In the genomic region with DNA sequence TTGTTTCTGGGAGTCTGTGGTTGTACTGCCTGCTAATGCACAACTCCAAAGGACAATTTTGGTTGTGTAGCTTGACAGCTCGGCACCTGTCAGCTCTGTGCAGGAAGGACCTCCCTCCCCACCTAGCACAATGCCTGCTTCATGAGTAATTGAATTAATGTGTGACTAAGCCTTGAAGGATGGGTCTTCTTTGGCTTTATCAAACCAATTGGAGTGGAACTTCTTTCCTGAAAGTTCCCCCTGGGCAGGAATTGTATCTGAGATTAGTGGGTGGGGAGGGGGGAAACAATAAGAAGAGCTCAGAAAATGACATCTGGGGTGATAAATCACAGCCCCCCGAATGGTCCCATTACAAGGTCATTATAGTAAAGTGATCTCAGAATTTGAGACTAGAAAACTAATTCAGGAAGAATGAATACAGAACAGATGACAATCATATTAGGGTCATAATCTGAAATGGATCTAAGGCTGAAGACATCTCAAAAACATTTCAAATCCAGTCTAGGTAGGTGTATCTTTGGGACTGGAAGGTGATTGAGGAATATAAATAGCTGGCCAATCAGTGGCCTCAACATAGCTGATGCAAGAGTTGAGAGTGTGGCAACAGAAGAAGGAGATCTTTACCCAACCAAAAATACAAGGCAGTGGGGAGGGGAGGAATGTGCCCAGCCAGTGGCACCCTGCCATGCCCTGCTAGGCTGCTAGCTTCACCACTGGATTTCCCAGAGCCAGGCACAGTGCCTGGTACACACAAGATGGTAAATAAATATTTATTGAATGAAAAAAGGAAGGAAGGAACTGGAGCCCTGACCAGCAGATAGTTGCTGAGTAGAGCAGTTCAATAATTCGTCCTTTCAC, we compare ENCODE assay signal across 7 cellular contexts. TPM values are rescaled to one million over a fixed set of nuclear protein-coding genes. Genes with fewer than 3 reads are reported as not detected.
DNase-seq lines count a peak whose midpoint lies in the region; FAIRE-seq and TF ChIP-seq lines count a peak whose summit lies in the region.

No MANE protein-coding gene starts in this region.

- POLR2A ChIA-PET in H1 (lab: Charles Lee; ENCODE audit: partially characterized antibody) = interaction anchor here (0.8 to 12.3 kb wide), 24 partner anchors 10 to 399 kb away, joined by 3 to 296 read pairs (median 6); a partner anchor contains a TSS

- peak overlapping the region; percentile 67 for H3K27ac ChIP-seq in KMS-11
- H3K27ac ChIP-seq in H1 (ENCODE audit: low read depth, low read length) = no peak overlapping the region
- H3K27ac ChIP-seq in mucosa of rectum (ENCODE audit: low read depth in 2 of 2, low read length in 2 of 2) = peak overlapping the region; percentile 81 to 84

- H4K5ac ChIP-seq in H1 (ENCODE audit: insufficient read length, low read depth, low read length) = peak overlapping the region; percentile 57

- TF ChIP-seq RAD21 in H1 (IDR thresholded peaks at IDR 0.05 in 1 of 2, conservative IDR thresholded peaks at IDR 0.05 in 1 of 2; ENCODE audit: low read depth in 2 of 2, low read length in 2 of 2) = no peak

- no peaks in the 10 kb centered on the region for H3K23me2 ChIP-seq in H1 (ENCODE audit: low read depth, low read length)

- no peaks in the 10 kb centered on the region for H3K79me1 ChIP-seq in H1 (ENCODE audit: low read depth, low read length)

- DNase-seq in ELF-1 (ENCODE audit: low read depth, low spot score) (peak; percentile 19), SW480 (ENCODE audit: low spot score) (peak; percentile 93), H1 (ENCODE audit: low read depth in 1 of 2, low spot score in 2 of 2) (no peak), HuH-7 (ENCODE audit: low spot score) (no peak), globus pallidus (ENCODE audit: low spot score) (no peak)

- no peaks in the 10 kb centered on the region for H3K79me2 ChIP-seq in KMS-11 (ENCODE audit: insufficient read depth, low read depth)
- H3K79me2 ChIP-seq in H1 (ENCODE audit: control insufficient read depth in 1 of 2, insufficient read depth in 2 of 2, low read length in 2 of 2) = no peaks in the 10 kb centered on the region

- 77% methylated on average over 3 of the region's 3 CpGs; no CpG with 5 or more reads in 1 of the 2 experiments for WGBS in H1 (ENCODE audit: extremely low coverage in 1 of 2, insufficient coverage in 1 of 2, insufficient read length in 1 of 2, insufficient replicate concordance in 2 of 2, low coverage in 1 of 2, low lambda C conversion rate in 2 of 2, missing lambda C conversion rate in 1 of 2), 2 experiments

- no peak overlapping the region for H4K8ac ChIP-seq in H1 (ENCODE audit: extremely low read depth, insufficient read depth, low read length)

- H4K91ac ChIP-seq in H1 (replicated peaks; ENCODE audit: insufficient read length, low read length) = peak overlapping the region; percentile 8

- no peak overlapping the region for H2BK120ac ChIP-seq in H1 (replicated peaks; ENCODE audit: low read depth, low read length)

- H3K4me3 ChIP-seq in KMS-11 (IDR thresholded peaks at IDR 0.05; ENCODE audit: insufficient read depth, low read depth, low read length) (peak overlapping the region; percentile 46), H1 (ENCODE audit: extremely low read depth in 1 of 4, insufficient read depth in 2 of 4, low read depth in 3 of 4, low read length in 4 of 4) (peak overlapping the region in 1 of 4 experiments; percentile 31; a peak in 3 of 8 replicates), mucosa of rectum (ENCODE audit: low read length in 2 of 2) (peak overlapping the region; percentile 20 to 43)

- FAIRE-seq in H1 (lab: Jason Lieb, UNC) = no peak

- H3K23ac ChIP-seq in H1 (ENCODE audit: insufficient read length) = no peak overlapping the region

- H3K4me2 ChIP-seq in KMS-11 = peak overlapping the region; percentile 66
- H3K4me2 ChIP-seq in H1 (ENCODE audit: insufficient read depth in 1 of 2, low read depth in 2 of 2, low read length in 2 of 2) = peak overlapping the region in 1 of 2 experiments; percentile 37; a peak in 2 of 4 replicates

- H2AK5ac ChIP-seq in H1 (ENCODE audit: low read depth, low read length) = peak overlapping the region; percentile 67; the same call in 1 of the 2 replicates

- H3K4me1 ChIP-seq in KMS-11 (ENCODE audit: low read depth, poor library complexity, severe bottlenecking) (peaks cover 59% of the 10 kb centered on the region), H1 (replicated peaks in 1 of 4; ENCODE audit: control insufficient read depth in 3 of 4, insufficient read depth in 4 of 4, low read length in 3 of 4) (peaks cover 6 to 19% (median 10%) of the 10 kb centered on the region in 4 experiments; a peak in 6 of 7 replicates), mucosa of rectum (ENCODE audit: control insufficient read depth in 2 of 2, insufficient read depth in 2 of 2, low read length in 2 of 2) (peaks cover 33 to 39% of the 10 kb centered on the region in 2 donors)

- TF ChIP-seq POLR2A in H1 (IDR thresholded peaks at IDR 0.05; ENCODE audit: control extremely low read depth in 1 of 2, low read depth in 2 of 2, low read length in 2 of 2) = no peak

- H2BK5ac ChIP-seq in H1 (ENCODE audit: low read depth, low read length) = peak overlapping the region; percentile 84

- H3K18ac ChIP-seq in H1 (ENCODE audit: extremely low read depth, low read length) = peak overlapping the region; percentile 75; the same call in 1 of the 2 replicates

- no peak for TF ChIP-seq EP300 in H1 (IDR thresholded peaks at IDR 0.05; ENCODE audit: borderline replicate concordance in 1 of 2, low read depth in 2 of 2, low read length in 2 of 2)

- peak overlapping the region; percentile 72 for H2BK12ac ChIP-seq in H1 (ENCODE audit: low read depth, low read length)

- H2AFZ ChIP-seq in KMS-11 (ENCODE audit: low read depth) (peak overlapping the region; percentile 50), H1 (ENCODE audit: low read length) (no peak overlapping the region)

- H3K9me3 ChIP-seq in H1 (ENCODE audit: insufficient read depth in 2 of 2, low read depth in 1 of 2, low read length in 1 of 2) (no peaks in the 10 kb centered on the region), mucosa of rectum (ENCODE audit: control insufficient read depth in 2 of 2, low read length in 2 of 2) (no peaks in the 10 kb centered on the region)

- H3K56ac ChIP-seq in H1 (replicated peaks; ENCODE audit: insufficient read length, low read depth, low read length) = no peak overlapping the region

- no peaks in the 10 kb centered on the region for H4K20me1 ChIP-seq in KMS-11 (ENCODE audit: insufficient read depth)
- no peaks in the 10 kb centered on the region for H4K20me1 ChIP-seq in H1 (replicated peaks in 1 of 2; ENCODE audit: control insufficient read depth in 1 of 2, insufficient read depth in 2 of 2, low read length in 2 of 2)

- CTCF ChIA-PET in H1 (lab: Charles Lee; ENCODE audit: partially characterized antibody) = interaction anchor here (0.5 to 5.0 kb wide), 52 partner anchors 9 to 389 kb away, joined by 3 to 61 read pairs (median 4); a partner anchor contains a TSS

- 0 out of 2 replicates have a peak overlapping the region, but pooled peaks have one; percentile 62 for H2BK20ac ChIP-seq in H1 (ENCODE audit: low read length)

- H3K36me3 ChIP-seq in KMS-11 (ENCODE audit: insufficient read depth) (no peaks in the 10 kb centered on the region; the same call in 1 of the 2 replicates), H1 (ENCODE audit: control insufficient read depth in 2 of 4, insufficient read depth in 4 of 4, low read length in 3 of 4) (no peaks in the 10 kb centered on the region), mucosa of rectum (ENCODE audit: control insufficient read depth in 2 of 2, insufficient read depth in 2 of 2, low read length in 2 of 2) (no peaks in the 10 kb centered on the region)

- H3K9ac ChIP-seq in KMS-11 (peak overlapping the region; percentile 54), H1 (replicated peaks in 1 of 4; ENCODE audit: extremely low read depth in 1 of 4, low read depth in 3 of 4, low read length in 3 of 4) (peak overlapping the region in 2 of 4 experiments; percentile 51 to 52; a peak in 4 of 7 replicates), mucosa of rectum (ENCODE audit: low read depth in 1 of 2, low read length in 2 of 2) (peak overlapping the region; percentile 4 to 49)

- H2BK15ac ChIP-seq in H1 (ENCODE audit: low read length) = no peak overlapping the region; the same call in 1 of the 2 replicates

- no peak overlapping the region for H3K4ac ChIP-seq in H1 (replicated peaks; ENCODE audit: insufficient read length, low read depth, low read length)

- H3K27me3 ChIP-seq in KMS-11 (ENCODE audit: insufficient read depth, low read depth) (no peaks in the 10 kb centered on the region), H1 (replicated peaks in 1 of 4; ENCODE audit: control insufficient read depth in 3 of 4, extremely low read depth in 1 of 4, insufficient read depth in 3 of 4, low read length in 3 of 4) (no peaks in the 10 kb centered on the region), mucosa of rectum (ENCODE audit: control insufficient read depth in 2 of 2, insufficient read depth in 2 of 2, low read length in 2 of 2) (no peaks in the 10 kb centered on the region)

- no peak overlapping the region for H3K14ac ChIP-seq in H1 (ENCODE audit: insufficient read length)

- TF ChIP-seq CTCF in KMS-11 (conservative IDR thresholded peaks at IDR 0.05; ENCODE audit: low read depth, low read length) (no peak), H1 (IDR thresholded peaks at IDR 0.05; ENCODE audit: control extremely low read depth in 1 of 3, insufficient read depth in 1 of 3, low read depth in 1 of 3, low read length in 3 of 3) (no peak)

RNA-seq across cellular contexts. Expression of a gene that starts 10.1 kb away (rescaled TPM):
- total RNA-seq in H1 (2021; fragmentation: NEBNext Ultra II Directional; extraction: Animal tissue kit (Norgen Biotek cat#: 25700)) = 22.6 and 25.1 TPM in 2 replicates
- 33.0 and 54.4 TPM in 2 replicates for polyA plus RNA-seq in H1 (2011; rRNA removed)
- polyA plus RNA-seq in H1 (2011; cell fraction: cytosol; rRNA removed) = 37.0 TPM
- polyA plus RNA-seq in H1 (2011; cell fraction: nucleus; rRNA removed) = 57.7 TPM
- 21.4 to 30.0 TPM (median 25.6 TPM) in 4 replicates for polyA plus RNA-seq in H1 (2012, experiment 1 of 2)
- polyA plus RNA-seq in H1 (2012, experiment 2 of 2) = 37.1 TPM
- polyA plus RNA-seq in H1 (2013, experiment 1 of 2) = 20.7 TPM
- polyA plus RNA-seq in H1 (2013, experiment 2 of 2) = 19.6 TPM
- 35.6 and 41.8 TPM in 2 replicates for polyA minus RNA-seq in H1 (2011; rRNA and poly(A)+ RNA removed)
- 33.8 TPM for polyA minus RNA-seq in H1 (2011; cell fraction: cytosol; rRNA and poly(A)+ RNA removed)
- polyA minus RNA-seq in H1 (2011; cell fraction: nucleus; rRNA and poly(A)+ RNA removed) = 23.1 TPM

RNA-seq across cellular contexts. Expression of a gene that starts 13.3 kb away (rescaled TPM):
- total RNA-seq in H1 (2021; fragmentation: NEBNext Ultra II Directional; extraction: Animal tissue kit (Norgen Biotek cat#: 25700)) = 198 and 202 TPM in 2 replicates
- 242 and 292 TPM in 2 replicates for polyA plus RNA-seq in H1 (2011; rRNA removed)
- 541 TPM for polyA plus RNA-seq in H1 (2011; cell fraction: cytosol; rRNA removed)
- 149 TPM for polyA plus RNA-seq in H1 (2011; cell fraction: nucleus; rRNA removed)
- polyA plus RNA-seq in H1 (2012, experiment 1 of 2) = 353 to 427 TPM (median 404 TPM) in 4 replicates
- polyA plus RNA-seq in H1 (2012, experiment 2 of 2) = 148 TPM
- 547 TPM for polyA plus RNA-seq in H1 (2013, experiment 1 of 2)
- polyA plus RNA-seq in H1 (2013, experiment 2 of 2) = 580 TPM
- 16.3 and 22.7 TPM in 2 replicates for polyA minus RNA-seq in H1 (2011; rRNA and poly(A)+ RNA removed)
- 88.7 TPM for polyA minus RNA-seq in H1 (2011; cell fraction: cytosol; rRNA and poly(A)+ RNA removed)
- polyA minus RNA-seq in H1 (2011; cell fraction: nucleus; rRNA and poly(A)+ RNA removed) = 56.0 TPM

RNA-seq across cellular contexts. Expression of a gene that starts 16.4 kb away (rescaled TPM):
- total RNA-seq in H1 (2021; fragmentation: NEBNext Ultra II Directional; extraction: Animal tissue kit (Norgen Biotek cat#: 25700)) = 129 and 134 TPM in 2 replicates
- 74.1 and 116 TPM in 2 replicates for polyA plus RNA-seq in H1 (2011; rRNA removed)
- 105 TPM for polyA plus RNA-seq in H1 (2011; cell fraction: cytosol; rRNA removed)
- 44.7 TPM for polyA plus RNA-seq in H1 (2011; cell fraction: nucleus; rRNA removed)
- 116 to 133 TPM (median 119 TPM) in 4 replicates for polyA plus RNA-seq in H1 (2012, experiment 1 of 2)
- polyA plus RNA-seq in H1 (2012, experiment 2 of 2) = 116 TPM
- polyA plus RNA-seq in H1 (2013, experiment 1 of 2) = 155 TPM
- polyA plus RNA-seq in H1 (2013, experiment 2 of 2) = 156 TPM
- polyA minus RNA-seq in H1 (2011; rRNA and poly(A)+ RNA removed) = 31.2 and 38.8 TPM in 2 replicates
- 19.2 TPM for polyA minus RNA-seq in H1 (2011; cell fraction: cytosol; rRNA and poly(A)+ RNA removed)
- polyA minus RNA-seq in H1 (2011; cell fraction: nucleus; rRNA and poly(A)+ RNA removed) = 23.8 TPM

Comparison
In these comparisons a context has a peak if more than half of its experiments do, and no peak if none do; other contexts are left out.
1. DNase-seq: peak in ELF-1 (single experiment) and SW480 (single experiment); none in H1 (0 of 2), HuH-7 (single experiment) and globus pallidus (single experiment).